8 cellular contexts compared by ENCODE assay signal in the genomic region with DNA sequence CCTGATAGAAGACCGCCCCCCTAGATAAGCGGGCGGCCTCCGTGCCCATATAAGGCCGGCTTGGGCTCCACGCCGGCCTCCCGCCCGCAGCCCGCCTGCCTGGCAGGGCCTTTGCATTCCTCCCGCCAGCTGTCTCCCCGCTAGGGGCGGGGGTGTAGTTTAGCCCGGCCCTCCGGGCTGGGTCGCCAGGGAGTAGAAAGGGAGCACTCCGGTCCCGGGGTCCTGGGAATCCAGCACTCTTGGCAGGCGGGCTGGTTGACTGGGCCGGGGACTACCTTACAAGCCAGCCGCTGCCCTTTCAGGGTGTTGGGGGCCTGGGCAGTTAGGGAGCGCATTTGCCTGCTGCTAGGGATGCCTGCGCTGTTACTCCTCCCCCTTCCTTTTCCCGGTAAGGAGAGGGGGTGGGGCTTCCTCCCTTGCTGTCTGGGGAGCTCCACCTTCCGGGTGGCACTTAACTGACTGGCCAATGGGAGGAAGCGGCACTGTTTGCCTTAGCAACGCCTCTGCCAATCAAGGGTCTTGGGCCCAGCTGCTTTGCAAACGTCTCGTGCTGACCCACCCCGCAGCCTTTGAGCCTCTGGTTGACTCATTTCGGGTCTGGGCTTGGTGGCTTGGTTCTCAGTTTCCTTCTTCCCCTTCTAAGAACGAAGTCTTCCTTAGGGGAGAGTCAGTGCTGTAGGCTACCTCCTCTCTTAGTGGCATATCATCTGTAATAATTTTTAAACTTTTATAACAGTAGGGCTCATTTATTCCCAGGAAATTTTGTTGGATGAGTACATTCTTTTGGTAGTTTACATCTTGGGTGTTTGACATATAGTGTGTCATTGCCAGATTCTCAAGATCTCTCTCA. TPM values are rescaled to one million over a fixed set of nuclear protein-coding genes. Genes with fewer than 3 reads are reported as not detected.
DNase-seq lines count a peak whose midpoint lies in the region; ATAC-seq and TF ChIP-seq lines count a peak whose summit lies in the region.

No MANE protein-coding gene starts in this region.

- ATAC-seq in GM21423 (IDR thresholded peaks at IDR 0.05; ENCODE audit: unreplicated experiment), result peak; percentile 64

- H3K4me3 ChIP-seq in Caco-2 (ENCODE audit: low read depth, low read length) (no peak overlapping the region), HUES48 (ENCODE audit: low read depth, low read length) (peak overlapping the region; percentile 93), NT2/D1 (ENCODE audit: insufficient read length, low read depth) (no peak overlapping the region), mesodermal cell (ENCODE audit: extremely low read depth, insufficient read depth, low read length, poor library complexity, severe bottlenecking) (peak overlapping the region; percentile 86)

- POLR2A ChIA-PET in Caco-2 (lab: Charles Lee), result interaction anchor here (0.5 to 0.9 kb wide), 2 partner anchors 8 to 115 kb away, joined by 3 read pairs; a partner anchor contains a TSS

- H3K36me3 ChIP-seq in Caco-2 (ENCODE audit: control insufficient read depth, insufficient read depth, low read length) (peaks cover 6% of the 10 kb centered on the region), HUES48 (ENCODE audit: control insufficient read depth, insufficient read depth, low read length) (peaks cover 45% of the 10 kb centered on the region), NT2/D1 (ENCODE audit: insufficient read depth, insufficient read length, low read length) (peaks cover 47% of the 10 kb centered on the region), mesodermal cell (ENCODE audit: control insufficient read depth, insufficient read depth, low read length) (peaks cover 46% of the 10 kb centered on the region)

- intact Hi-C loops in Caco-2 (cut with micrococcal nuclease; ENCODE audit: unreplicated experiment), result loop anchor here (5.0 kb wide), 2 partner anchors 53 to 193 kb away; a partner anchor contains a TSS

- H3K27ac Mint-ChIP-seq in Caco-2 (ENCODE audit: unreplicated experiment), result no peak overlapping the region
- H3K27ac Mint-ChIP-seq in endothelial cell (ENCODE audit: unreplicated experiment), result peak overlapping the region; percentile 94

- peak overlapping the region; percentile 95 for H3K27ac ChIP-seq in HUES48 (ENCODE audit: low read depth, low read length)
- peak overlapping the region; percentile 82 for H3K27ac ChIP-seq in mesodermal cell (ENCODE audit: low read depth, low read length, severe bottlenecking)

- peaks cover 25% of the 10 kb centered on the region; the same call in 1 of the 2 replicates for H3K4me1 ChIP-seq in Caco-2
- H3K4me1 ChIP-seq in HUES48 (ENCODE audit: control insufficient read depth, insufficient read depth, low read length), result peaks cover 22% of the 10 kb centered on the region
- H3K4me1 ChIP-seq in NT2/D1 (ENCODE audit: insufficient read depth, insufficient read length), result peaks cover 7% of the 10 kb centered on the region
- peaks cover 24% of the 10 kb centered on the region for H3K4me1 ChIP-seq in mesodermal cell (ENCODE audit: control insufficient read depth, insufficient read depth, low read length, poor library complexity, severe bottlenecking)

- CTCF ChIA-PET in Caco-2 (lab: Charles Lee), result no interaction called here

- no peak overlapping the region for H3K4me3 Mint-ChIP-seq in Caco-2 (ENCODE audit: unreplicated experiment)
- H3K4me3 Mint-ChIP-seq in endothelial cell (ENCODE audit: unreplicated experiment), result peak overlapping the region; percentile 56

- H3K36me3 Mint-ChIP-seq in Caco-2 (ENCODE audit: insufficient read depth, unreplicated experiment) (peaks cover 62% of the 10 kb centered on the region), endothelial cell (ENCODE audit: low read depth, unreplicated experiment) (peaks cover 24% of the 10 kb centered on the region)

- H3K9me3 Mint-ChIP-seq in Caco-2 (ENCODE audit: unreplicated experiment) (no peaks in the 10 kb centered on the region), endothelial cell (ENCODE audit: unreplicated experiment) (no peaks in the 10 kb centered on the region)

- H3K9me3 ChIP-seq in Caco-2 (no peaks in the 10 kb centered on the region), HUES48 (ENCODE audit: control insufficient read depth, insufficient read depth, low read length) (no peaks in the 10 kb centered on the region), NT2/D1 (ENCODE audit: insufficient read depth, low read length) (no peaks in the 10 kb centered on the region), mesodermal cell (ENCODE audit: control insufficient read depth, low read length) (no peaks in the 10 kb centered on the region)

- peak overlapping the region; percentile 39; the same call in 1 of the 2 replicates for H3K9ac ChIP-seq in HUES48 (ENCODE audit: low read depth, low read length)
- peak overlapping the region; percentile 50 for H3K9ac ChIP-seq in NT2/D1 (ENCODE audit: insufficient read length, low read depth)

- WGBS in mesodermal cell (ENCODE audit: insufficient coverage in 2 of 2), 2 experiments, result 1% methylated on average over 21 to 27 of the region's 32 CpGs

- no peaks in the 10 kb centered on the region for H3K27me3 ChIP-seq in Caco-2 (replicated peaks; ENCODE audit: control insufficient read depth, insufficient read depth, low read length)
- no peaks in the 10 kb centered on the region for H3K27me3 ChIP-seq in HUES48 (ENCODE audit: control insufficient read depth, insufficient read depth, low read length)
- H3K27me3 ChIP-seq in NT2/D1 (ENCODE audit: insufficient read depth, insufficient read length), result no peaks in the 10 kb centered on the region

- TF ChIP-seq CTCF in Caco-2 (IDR thresholded peaks at IDR 0.05; ENCODE audit: insufficient read depth in 1 of 2, low read depth in 1 of 2, low read length in 1 of 2, severe bottlenecking in 1 of 2, unreplicated experiment in 1 of 2) (no peak), endothelial cell (IDR thresholded peaks at IDR 0.05; ENCODE audit: unreplicated experiment) (no peak)

- H3K27me3 Mint-ChIP-seq in Caco-2 (ENCODE audit: insufficient read depth, unreplicated experiment) (no peaks in the 10 kb centered on the region), endothelial cell (ENCODE audit: unreplicated experiment) (peaks cover 9% of the 10 kb centered on the region)

- BruUV-seq in Caco-2 (replicated peaks; lab: Mats Ljungman, UMichigan), result no TSS peak

- H3K4me1 Mint-ChIP-seq in Caco-2 (ENCODE audit: low read depth, unreplicated experiment), result peaks cover 12% of the 10 kb centered on the region
- H3K4me1 Mint-ChIP-seq in endothelial cell (ENCODE audit: unreplicated experiment), result peaks cover 31% of the 10 kb centered on the region

- DNase-seq in Caco-2 (peak; percentile 86 to 93), NT2/D1 (ENCODE audit: low read depth, low spot score) (peak; percentile 92), endothelial cell (ENCODE audit: low spot score) (peak; percentile 91)
- peak; percentile 93 for DNase-seq in activated CD8-positive, alpha-beta memory T cell treated with anti-CD3 and anti-CD28 coated beads, Interleukin-2, amount 50 U/mL, for 48 hours
- peak; percentile 62 for DNase-seq in stimulated activated CD8-positive, alpha-beta memory T cell treated with anti-CD3 and anti-CD28 coated beads, Interleukin-15, amount 100 ng/mL, for 24 hours (ENCODE audit: low read depth)

RNA-seq across cellular contexts. Expression of a gene that starts 3.4 kb away (rescaled TPM):
- total RNA-seq in Caco-2 (2022) (31.3 and 32.1 TPM in 2 replicates), endothelial cell (ENCODE audit: unreplicated experiment) (31.3 TPM)
- polyA plus RNA-seq in mesodermal cell (2013, experiment 1 of 2), result 27.6 TPM
- polyA plus RNA-seq in mesodermal cell (2013, experiment 2 of 2), result 24.5 TPM

RNA-seq across cellular contexts. Expression of a gene that starts 7.5 kb away (rescaled TPM):
- total RNA-seq in Caco-2 (2022), result 16.7 and 16.8 TPM in 2 replicates
- 55.4 TPM for total RNA-seq in endothelial cell (ENCODE audit: unreplicated experiment)
- 25.5 TPM for polyA plus RNA-seq in mesodermal cell (2013, experiment 1 of 2)
- 23.9 TPM for polyA plus RNA-seq in mesodermal cell (2013, experiment 2 of 2)

RNA-seq across cellular contexts. Expression of a gene that starts 54.8 kb away (rescaled TPM):
- total RNA-seq in Caco-2 (2022), result 56.1 and 62.6 TPM in 2 replicates
- total RNA-seq in endothelial cell (ENCODE audit: unreplicated experiment), result 4.5 TPM
- 46.1 TPM for polyA plus RNA-seq in mesodermal cell (2013, experiment 1 of 2)
- polyA plus RNA-seq in mesodermal cell (2013, experiment 2 of 2), result 38.3 TPM

Comparison
In these comparisons a context has a peak if more than half of its experiments do, and no peak if none do; other contexts are left out.
1. H3K4me3 ChIP-seq: peak in HUES48 (single experiment) and mesodermal cell (single experiment); none in Caco-2 (single experiment) and NT2/D1 (single experiment).
2. RNA of a gene that starts 54.8 kb away (total RNA-seq): 56.1 to 62.6 TPM in Caco-2; 4.5 TPM in endothelial cell (single experiment); every median in the first group is over 10 times any median in the second.
3. Peak in every context shown above with its lines, with median percentiles within 50 percentile points of each other: DNase-seq.